In the genomic region with DNA sequence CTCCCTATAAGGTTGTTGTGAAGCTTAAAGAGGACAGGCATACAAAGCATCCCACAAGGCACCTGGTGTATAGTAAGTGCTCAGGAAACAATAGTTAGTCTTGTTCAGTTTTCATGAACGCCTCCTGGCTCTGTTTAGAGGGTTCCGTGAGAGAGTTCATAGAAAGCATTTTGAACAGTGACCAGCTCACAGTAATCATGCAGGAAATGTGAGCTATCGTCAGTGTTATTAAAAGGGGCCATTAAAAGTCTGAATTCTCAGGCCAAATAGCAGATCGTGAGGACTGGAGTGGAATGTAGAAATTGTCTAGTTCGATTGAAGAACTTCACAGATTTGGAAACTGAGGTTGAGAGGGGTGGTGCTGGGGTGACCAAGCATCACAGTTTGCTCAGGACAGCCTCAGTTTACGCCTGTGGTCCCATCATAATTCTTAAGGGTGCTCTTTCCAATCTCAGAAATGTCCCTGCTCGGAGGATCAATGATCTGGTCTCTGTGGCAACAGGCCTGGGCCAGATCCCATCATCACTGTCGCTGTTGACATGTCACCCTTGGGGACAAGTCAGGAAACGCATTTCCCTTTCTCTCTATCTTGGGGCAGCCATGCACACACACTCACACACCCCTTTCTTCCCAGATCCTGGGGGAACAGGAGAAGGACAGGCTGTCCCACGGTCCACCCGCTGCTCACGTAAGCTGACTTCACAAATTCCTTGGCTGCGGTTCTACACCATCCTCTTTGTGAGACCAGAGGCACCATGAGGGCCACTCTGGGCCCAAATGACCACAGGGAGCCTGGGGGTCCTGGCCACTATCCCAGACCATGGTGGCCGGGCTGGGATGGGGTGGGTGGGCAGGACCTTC, we compare ENCODE assay signal across 15 cellular contexts. TPM values are rescaled to one million over a fixed set of nuclear protein-coding genes. Genes with fewer than 3 reads are reported as not detected.
DNase-seq lines count a peak whose midpoint lies in the region; ATAC-seq and TF ChIP-seq lines count a peak whose summit lies in the region.
"Had no signal": no experiment of that assay in that cellular context is flagged by ENCODE, and none has a peak within 500 bp of the region (broad histone marks: within the 10 kb centered on the region; RNA-seq: fewer than 3 reads in every experiment).

No MANE protein-coding gene starts in this region.

- no peaks in the 10 kb centered on the region for H3K36me3 Mint-ChIP-seq in nephron (ENCODE audit: low read depth)

- H3K27ac Mint-ChIP-seq in nephron: peak overlapping the region; percentile 28 to 76 (median 74)
- H3K27ac Mint-ChIP-seq: activated naive CD4-positive, alpha-beta T cell treated with anti-CD3 and anti-CD28 coated beads for 36 hours; stimulated activated memory B cell treated with anti-CD40 and anti-IgM and Interleukin-4, amounts not matched to agents 10 μg/mL and 1 μg/mL and 100 μg/mL, for 72 hours had no signal

- H3K4me1 Mint-ChIP-seq in nephron: peaks cover 20% of the 10 kb centered on the region

- H3K36me3 ChIP-seq in upper lobe of left lung: peaks cover 10 to 56% (median 28%) of the 10 kb centered on the region in 4 donors

- WGBS in upper lobe of left lung, 2 donors: 59 to 64% methylated on average over 13 to 14 of the region's 14 CpGs

- H3K4me1 ChIP-seq in upper lobe of left lung: peaks cover 50 to 89% (median 60%) of the 10 kb centered on the region in 4 donors

- H3K9me3 ChIP-seq in upper lobe of left lung: no peaks in the 10 kb centered on the region

- peak overlapping the region; percentile 23 for H3K4me3 ChIP-seq in fibroblast of villous mesenchyme (ENCODE audit: low read depth, low read length)
- peak overlapping the region in 1 of 4 donors; percentile 9 for H3K4me3 ChIP-seq in upper lobe of left lung

- H3K27me3 Mint-ChIP-seq in nephron (ENCODE audit: low read depth): peaks cover 1% of the 10 kb centered on the region
- H3K27me3 Mint-ChIP-seq: stimulated activated memory B cell treated with anti-CD40 and anti-IgM and Interleukin-4, amounts not matched to agents 10 μg/mL and 1 μg/mL and 100 μg/mL, for 72 hours had no signal

- H3K27me3 ChIP-seq in upper lobe of left lung: no peaks in the 10 kb centered on the region

- DNase-seq in fibroblast of villous mesenchyme (ENCODE audit: low read depth) (peak; percentile 54), upper lobe of left lung (no peak), KG1 (lab: John Stamatoyannopoulos, UW) (no peak), amniotic stem cell (lab: John Stamatoyannopoulos, UW) (no peak), NCI-H526 (lab: John Stamatoyannopoulos, UW) (no peak)
- DNase-seq: activated naive CD4-positive, alpha-beta T cell treated with anti-CD3 and anti-CD28 coated beads for 36 hours; cortex of kidney; NCI-H1417; NCI-H524; occipital lobe; SHP77; stimulated activated CD4-positive, alpha-beta T cell treated with anti-CD3 and anti-CD28 coated beads, Interleukin-2, amount 100 ng/mL, for 24 hours had no signal

- H3K4me3 Mint-ChIP-seq in nephron: no peak overlapping the region
- H3K4me3 Mint-ChIP-seq: activated naive CD4-positive, alpha-beta T cell treated with anti-CD3 and anti-CD28 coated beads for 36 hours; stimulated activated memory B cell treated with anti-CD40 and anti-IgM and Interleukin-4, amounts not matched to agents 10 μg/mL and 1 μg/mL and 100 μg/mL, for 72 hours had no signal

- H3K27ac ChIP-seq in VCaP (peak overlapping the region; percentile 4; the same call in 1 of the 2 replicates), upper lobe of left lung (peak overlapping the region; percentile 85 to 93 (median 89))

- peak in 2 of 4 donors; percentile 75 to 85 for TF ChIP-seq EP300 in upper lobe of left lung (IDR thresholded peaks at IDR 0.05)

- H3K9me3 Mint-ChIP-seq in nephron: no peaks in the 10 kb centered on the region
- H3K9me3 Mint-ChIP-seq: activated naive CD4-positive, alpha-beta T cell treated with anti-CD3 and anti-CD28 coated beads for 36 hours; stimulated activated memory B cell treated with anti-CD40 and anti-IgM and Interleukin-4, amounts not matched to agents 10 μg/mL and 1 μg/mL and 100 μg/mL, for 72 hours had no signal

- TF ChIP-seq CTCF in VCaP (conservative IDR thresholded peaks at IDR 0.05) (no peak), fibroblast of villous mesenchyme (IDR thresholded peaks at IDR 0.05; ENCODE audit: insufficient read depth, low read depth, low read length) (no peak), nephron (IDR thresholded peaks at IDR 0.05; ENCODE audit: unreplicated experiment in 3 of 3) (no peak), upper lobe of left lung (IDR thresholded peaks at IDR 0.05) (no peak)

- no peak for TF ChIP-seq POLR2A in upper lobe of left lung (IDR thresholded peaks at IDR 0.05)

- ATAC-seq in upper lobe of left lung (ENCODE audit: low FRiP score in 2 of 2): no peak
- ATAC-seq: stimulated activated memory B cell treated with anti-CD40 and anti-IgM and Interleukin-4, amounts not matched to agents 10 μg/mL and 1 μg/mL and 100 μg/mL, for 72 hours had no signal

RNA-seq across cellular contexts. Expression of gene TGM2, which starts 7.2 kb away (rescaled TPM):
- 1,041 and 2,020 TPM in 2 replicates for total RNA-seq in fibroblast of villous mesenchyme
- total RNA-seq in upper lobe of left lung: 100 to 1,000 TPM in 5 of 6 donors, 10 to 100 TPM in 1; 98.7 to 469 (median 290) TPM
- total RNA-seq: activated naive CD4-positive, alpha-beta T cell treated with anti-CD3 and anti-CD28 coated beads for 36 hours had no signal
